In the genomic region with DNA sequence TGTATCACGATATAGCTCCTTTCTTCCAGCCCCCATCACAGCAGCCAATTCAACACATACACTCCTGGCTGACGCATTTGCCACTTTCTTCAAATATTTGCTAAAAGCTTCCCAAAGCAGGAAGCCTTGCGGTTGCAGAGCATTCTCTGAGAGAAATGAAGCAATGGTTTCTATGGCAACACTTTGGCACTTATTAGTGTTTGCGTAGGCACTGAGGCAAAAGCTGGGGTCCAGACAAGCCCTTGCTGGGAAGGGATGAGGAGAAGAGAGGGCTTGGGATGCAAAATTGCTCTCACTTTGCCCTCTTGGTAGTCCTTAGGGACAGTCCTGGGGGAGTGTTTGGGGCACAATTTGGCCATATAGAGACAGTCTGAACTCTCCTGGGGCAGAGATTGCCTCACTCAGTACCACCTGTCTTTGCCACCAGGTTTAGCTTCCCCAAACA, we compare ENCODE assay signal across 1 cellular context.
TF ChIP-seq lines count a peak whose summit lies in the region.

No MANE protein-coding gene starts in this region.

TF ChIP-seq in IMR-90, 13 proteins besides CTCF, POLR2A, EP300 and RAD21:
- TF ChIP-seq MAZ (IDR thresholded peaks at IDR 0.05; ENCODE audit: borderline replicate concordance, low read depth, low read length), result peak; percentile 39; the same call in 1 of the 2 replicates
- peak; percentile 87 for TF ChIP-seq CEBPB (IDR thresholded peaks at IDR 0.05; ENCODE audit: low read depth, low read length)
- TF ChIP-seq FOS (IDR thresholded peaks at IDR 0.05; ENCODE audit: low read depth, low read length), result no peak
TF ChIP-seq in IMR-90: peak in this region for 2.
